ENCODE assay signal across 37 cellular contexts in the genomic region with DNA sequence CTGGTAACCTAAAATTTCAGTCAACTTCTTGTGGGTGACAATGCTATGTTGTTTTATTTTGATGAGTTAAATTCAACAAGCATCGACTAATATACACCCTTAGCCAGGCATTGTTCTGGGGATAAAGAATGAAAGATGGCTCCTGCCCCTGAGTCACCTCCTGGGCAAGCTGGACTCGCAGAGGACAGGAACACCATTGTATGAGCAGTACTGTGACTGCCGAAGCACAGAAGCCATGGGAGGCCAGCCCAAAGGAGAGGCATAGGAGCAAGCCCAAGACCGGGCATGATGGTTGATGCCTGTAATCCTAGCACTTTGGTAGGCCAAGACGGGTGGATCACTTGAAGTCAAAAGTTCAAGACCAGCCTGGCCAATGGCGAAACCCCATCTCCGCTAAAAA.
"Had no signal": no experiment of that assay in that cellular context is flagged by ENCODE, and none has a peak within 500 bp of the region (broad histone marks: within the 10 kb centered on the region; RNA-seq: fewer than 3 reads in every experiment).

No MANE protein-coding gene starts in this region.

- DNase-seq: activated effector memory CD4-positive, alpha-beta T cell treated with anti-CD3 and anti-CD28 coated beads, Interleukin-2, amount 50 U/mL, for 16 hours; activated effector memory CD4-positive, alpha-beta T cell treated with Interleukin-2 at 50 U/mL for 16 hours; activated gamma-delta T cell; activated gamma-delta T cell treated with Interleukin-2 at 50 U/mL for 16 hours; activated naive CD4-positive, alpha-beta T cell; activated naive CD4-positive, alpha-beta T cell treated with anti-CD3 and anti-CD28 coated beads for 36 hours; activated naive CD4-positive, alpha-beta T cell treated with anti-CD3 and anti-CD28 coated beads, Interleukin-2, amount 10 ng/mL, durations not matched to agents 7 days and 5 days; activated naive CD4-positive, alpha-beta T cell treated with anti-CD3 and anti-CD28 coated beads, Interleukin-2, amount 50 U/mL, for 16 hours; activated naive CD4-positive, alpha-beta T cell treated with Interleukin-2 at 50 U/mL for 16 hours; activated naive CD8-positive, alpha-beta T cell treated with anti-CD3 and anti-CD28 coated beads for 36 hours; activated naive CD8-positive, alpha-beta T cell treated with anti-CD3 and anti-CD28 coated beads, Interleukin-2, amount 10 ng/mL, durations not matched to agents 7 days and 5 days; activated naive CD8-positive, alpha-beta T cell treated with anti-CD3 and anti-CD28 coated beads, Interleukin-2, amount 50 U/mL, for 24 hours; activated T-cell treated with anti-CD3 and anti-CD28 coated beads, Interleukin-2, amount 50 U/mL, for 1 hour; activated T-cell treated with anti-CD3 and anti-CD28 coated beads, Interleukin-2, amount 50 U/mL, for 24 hours; activated T-cell treated with anti-CD3 and anti-CD28 coated beads, Interleukin-2, amount 50 U/mL, for 4 hours; activated T-cell treated with anti-CD3 and anti-CD28 coated beads, Interleukin-2, amount 50 U/mL, for 48 hours; activated T-cell treated with anti-CD3 and anti-CD28 coated beads, Interleukin-2, amount 50 U/mL, for 72 hours; adrenal gland; amniotic stem cell; aorta; body of pancreas; brain microvascular endothelial cell; central memory CD4-positive, alpha-beta T cell; cerebellar nuclear complex had no signal

- H3K4me3 ChIP-seq: adrenal gland, ascending aorta, body of pancreas, breast epithelium, cardiac muscle cell had no signal

- H3K27ac Mint-ChIP-seq: activated naive CD4-positive, alpha-beta T cell treated with anti-CD3 and anti-CD28 coated beads for 36 hours; activated naive CD4-positive, alpha-beta T cell treated with anti-CD3 and anti-CD28 coated beads, Interleukin-2, amount 10 ng/mL, durations not matched to agents 7 days and 5 days; activated naive CD4-positive, alpha-beta T cell treated with anti-CD3 and anti-CD28 coated beads, Interleukin-2, amount 50 U/mL, for 24 hours; activated naive CD4-positive, alpha-beta T cell treated with anti-CD3 and anti-CD28 coated beads, Interleukin-2, amount 50 U/mL, for 72 hours; activated naive CD8-positive, alpha-beta T cell; activated naive CD8-positive, alpha-beta T cell treated with anti-CD3 and anti-CD28 coated beads for 36 hours; activated naive CD8-positive, alpha-beta T cell treated with anti-CD3 and anti-CD28 coated beads, Interleukin-2, amount 10 ng/mL, durations not matched to agents 7 days and 5 days; activated naive CD8-positive, alpha-beta T cell treated with anti-CD3 and anti-CD28 coated beads, Interleukin-2, amount 50 U/mL, for 24 hours; activated T-cell treated with anti-CD3 and anti-CD28 coated beads, Interleukin-2, amount 50 U/mL, for 24 hours; activated T-cell treated with anti-CD3 and anti-CD28 coated beads, Interleukin-2, amount 50 U/mL, for 72 hours; activated T-helper 1 cell treated with anti-CD3 and anti-CD28 coated beads, Interleukin-12 subunit alpha, Interleukin-12 subunit beta, Interleukin-2, Interleukin-4 antibody, amounts not matched to agents 30 ng/mL and 10 ng/mL and 1 ng/mL, durations not matched to agents 14 hours and 24 hours and 36 hours; activated T-helper 17 cell treated with anti-CD3 and anti-CD28 coated beads, Interleukin-2, amount 50 U/mL, for 72 hours; activated T-helper 2 cell treated with anti-CD3 and anti-CD28 coated beads, Interferon-gamma antibody, Interleukin-2, Interleukin-4, amounts not matched to agents 10 μg/mL and 5 μg/mL and 100 μg/mL, durations not matched to agents 14 hours and 24 hours and 36 hours; brain had no signal

- H3K27me3 Mint-ChIP-seq: activated naive CD4-positive, alpha-beta T cell treated with anti-CD3 and anti-CD28 coated beads, Interleukin-2, amount 50 U/mL, for 24 hours; activated naive CD8-positive, alpha-beta T cell; activated naive CD8-positive, alpha-beta T cell treated with anti-CD3 and anti-CD28 coated beads for 36 hours; activated naive CD8-positive, alpha-beta T cell treated with anti-CD3 and anti-CD28 coated beads, Interleukin-2, amount 10 ng/mL, durations not matched to agents 7 days and 5 days; activated naive CD8-positive, alpha-beta T cell treated with anti-CD3 and anti-CD28 coated beads, Interleukin-2, amount 50 U/mL, for 24 hours; activated T-cell treated with anti-CD3 and anti-CD28 coated beads, Interleukin-2, amount 50 U/mL, for 24 hours had no signal

- H3K4me1 Mint-ChIP-seq: activated T-helper 17 cell treated with anti-CD3 and anti-CD28 coated beads, Interleukin-2, amount 50 U/mL, for 72 hours; central memory CD8-positive, alpha-beta T cell had no signal

- H3K27ac ChIP-seq: adrenal gland, ascending aorta, body of pancreas, brain microvascular endothelial cell, breast epithelium, cardiac muscle cell had no signal

- H3K9me3 ChIP-seq: adrenal gland, ascending aorta, body of pancreas, breast epithelium had no signal

- ATAC-seq: activated naive CD4-positive, alpha-beta T cell treated with anti-CD3 and anti-CD28 coated beads, Interleukin-2, amount 50 U/mL, for 72 hours; activated naive CD8-positive, alpha-beta T cell treated with anti-CD3 and anti-CD28 coated beads, Interleukin-2, amount 50 U/mL, for 24 hours; activated T-cell treated with anti-CD3 and anti-CD28 coated beads, Interleukin-2, amount 50 U/mL, for 4 hours; activated T-cell treated with anti-CD3 and anti-CD28 coated beads, Interleukin-2, amount 50 U/mL, for 72 hours; activated T-helper 17 cell treated with anti-CD3 and anti-CD28 coated beads, Interleukin-2, amount 50 U/mL, for 72 hours; body of pancreas had no signal

- H3K36me3 Mint-ChIP-seq: activated naive CD4-positive, alpha-beta T cell treated with anti-CD3 and anti-CD28 coated beads, Interleukin-2, amount 10 ng/mL, durations not matched to agents 7 days and 5 days; activated naive CD4-positive, alpha-beta T cell treated with anti-CD3 and anti-CD28 coated beads, Interleukin-2, amount 50 U/mL, for 24 hours; activated naive CD4-positive, alpha-beta T cell treated with anti-CD3 and anti-CD28 coated beads, Interleukin-2, amount 50 U/mL, for 72 hours; activated naive CD8-positive, alpha-beta T cell; activated naive CD8-positive, alpha-beta T cell treated with anti-CD3 and anti-CD28 coated beads for 36 hours; activated naive CD8-positive, alpha-beta T cell treated with anti-CD3 and anti-CD28 coated beads, Interleukin-2, amount 10 ng/mL, durations not matched to agents 7 days and 5 days; brain had no signal

- FAIRE-seq: astrocyte, bronchial epithelial cell had no signal

- H3K27me3 ChIP-seq: adrenal gland, ascending aorta, body of pancreas, brain microvascular endothelial cell, breast epithelium, cardiac muscle cell had no signal

- H3K4me1 ChIP-seq: adrenal gland, ascending aorta, body of pancreas, breast epithelium had no signal

- H3K36me3 ChIP-seq: adrenal gland, ascending aorta, brain microvascular endothelial cell, breast epithelium, cardiac muscle cell had no signal

- H3K9me3 Mint-ChIP-seq: activated naive CD4-positive, alpha-beta T cell treated with anti-CD3 and anti-CD28 coated beads for 36 hours; activated naive CD4-positive, alpha-beta T cell treated with anti-CD3 and anti-CD28 coated beads, Interleukin-2, amount 10 ng/mL, durations not matched to agents 7 days and 5 days; activated naive CD8-positive, alpha-beta T cell treated with anti-CD3 and anti-CD28 coated beads for 36 hours; activated naive CD8-positive, alpha-beta T cell treated with anti-CD3 and anti-CD28 coated beads, Interleukin-2, amount 10 ng/mL, durations not matched to agents 7 days and 5 days; activated T-cell treated with anti-CD3 and anti-CD28 coated beads, Interleukin-2, amount 50 U/mL, for 24 hours; activated T-cell treated with anti-CD3 and anti-CD28 coated beads, Interleukin-2, amount 50 U/mL, for 4 hours; activated T-helper 1 cell treated with anti-CD3 and anti-CD28 coated beads, Interleukin-12 subunit alpha, Interleukin-12 subunit beta, Interleukin-2, Interleukin-4 antibody, amounts not matched to agents 30 ng/mL and 10 ng/mL and 1 ng/mL, durations not matched to agents 14 hours and 24 hours and 36 hours; activated T-helper 2 cell treated with anti-CD3 and anti-CD28 coated beads, Interferon-gamma antibody, Interleukin-2, Interleukin-4, amounts not matched to agents 10 μg/mL and 5 μg/mL and 100 μg/mL, durations not matched to agents 14 hours and 24 hours and 36 hours; central memory CD8-positive, alpha-beta T cell had no signal

- H3K4me3 Mint-ChIP-seq: activated naive CD4-positive, alpha-beta T cell treated with anti-CD3 and anti-CD28 coated beads for 36 hours; activated naive CD4-positive, alpha-beta T cell treated with anti-CD3 and anti-CD28 coated beads, Interleukin-2, amount 10 ng/mL, durations not matched to agents 7 days and 5 days; activated naive CD4-positive, alpha-beta T cell treated with anti-CD3 and anti-CD28 coated beads, Interleukin-2, amount 50 U/mL, for 24 hours; activated naive CD8-positive, alpha-beta T cell; activated naive CD8-positive, alpha-beta T cell treated with anti-CD3 and anti-CD28 coated beads for 36 hours; activated naive CD8-positive, alpha-beta T cell treated with anti-CD3 and anti-CD28 coated beads, Interleukin-2, amount 10 ng/mL, durations not matched to agents 7 days and 5 days; activated naive CD8-positive, alpha-beta T cell treated with anti-CD3 and anti-CD28 coated beads, Interleukin-2, amount 50 U/mL, for 24 hours; activated T-cell treated with anti-CD3 and anti-CD28 coated beads, Interleukin-2, amount 50 U/mL, for 24 hours; activated T-cell treated with anti-CD3 and anti-CD28 coated beads, Interleukin-2, amount 50 U/mL, for 4 hours; activated T-cell treated with anti-CD3 and anti-CD28 coated beads, Interleukin-2, amount 50 U/mL, for 72 hours; activated T-helper 1 cell treated with anti-CD3 and anti-CD28 coated beads, Interleukin-12 subunit alpha, Interleukin-12 subunit beta, Interleukin-2, Interleukin-4 antibody, amounts not matched to agents 30 ng/mL and 10 ng/mL and 1 ng/mL, durations not matched to agents 14 hours and 24 hours and 36 hours; activated T-helper 17 cell treated with anti-CD3 and anti-CD28 coated beads, Interleukin-2, amount 50 U/mL, for 72 hours; brain; central memory CD8-positive, alpha-beta T cell had no signal
